ENCODE assay signal across 1 cellular context in genomic region chr6:64010010-64010409, GRCh38.
TF ChIP-seq lines count a peak whose summit lies in the region.

No MANE protein-coding gene starts in this region.

TF ChIP-seq in IMR-90, 13 proteins besides CTCF, POLR2A, EP300 and RAD21 (continued from another document):
- TF ChIP-seq USF2 (IDR thresholded peaks at IDR 0.05; ENCODE audit: low read depth, low read length): no peak
- no peak for TF ChIP-seq CEBPB (IDR thresholded peaks at IDR 0.05; ENCODE audit: low read depth, low read length)
